In genomic region chr19:40927567-40927966, GRCh38 we compare ENCODE assay signal across 29 cellular contexts. TPM values are rescaled to one million over a fixed set of nuclear protein-coding genes. Genes with fewer than 3 reads are reported as not detected.
"Had no signal": no experiment of that assay in that cellular context is flagged by ENCODE, and none has a peak within 500 bp of the region (broad histone marks: within the 10 kb centered on the region; RNA-seq: fewer than 3 reads in every experiment).

No MANE protein-coding gene starts in this region.

- H3K4me3 ChIP-seq: colonic mucosa, esophagus squamous epithelium, gastrocnemius medialis, heart right ventricle had no signal

- H3K27ac ChIP-seq: colonic mucosa, epithelial cell of prostate, esophagus squamous epithelium, gastrocnemius medialis, heart right ventricle, left lung had no signal

- ATAC-seq: effector memory CD8-positive, alpha-beta T cell; esophagus mucosa; gastrocnemius medialis; heart right ventricle; left lung; left ventricle myocardium superior had no signal

- H3K9me3 ChIP-seq: colonic mucosa, esophagus squamous epithelium, gastrocnemius medialis, heart right ventricle, left lung had no signal

- DNase-seq: colonic mucosa; cortex of kidney; effector CD8-positive, alpha-beta T cell; effector memory CD8-positive, alpha-beta T cell; endodermal cell; erythroblast; esophagus squamous epithelium; foreskin fibroblast; foreskin melanocyte; gastrocnemius medialis; glutamatergic neuron; head of caudate nucleus; heart right ventricle; hypothalamus; immature natural killer cell; kidney; kidney glomerular epithelial cell; left lung; left ventricle myocardium superior; mammary epithelial cell; mesendoderm; midbrain had no signal

- H3K36me3 ChIP-seq: colonic mucosa, esophagus squamous epithelium, gastrocnemius medialis, heart right ventricle, left lung had no signal

- H3K4me1 ChIP-seq: colonic mucosa, esophagus squamous epithelium, gastrocnemius medialis, heart right ventricle, left lung had no signal

- H3K27me3 ChIP-seq: colonic mucosa, left lung had no signal

RNA-seq across cellular contexts. Expression of gene CYP2A7, which starts 45.5 kb away (rescaled TPM):
- total RNA-seq: chondrocyte, dermis microvascular lymphatic vessel endothelial cell, endodermal cell, esophagus mucosa, esophagus squamous epithelium, gastrocnemius medialis, glomerular endothelial cell, heart right ventricle, kidney, left lung, left ventricle myocardium superior, lower leg skin, mammary epithelial cell, mononuclear cell had no signal
